ENCODE assay signal across 14 cellular contexts in the genomic region with DNA sequence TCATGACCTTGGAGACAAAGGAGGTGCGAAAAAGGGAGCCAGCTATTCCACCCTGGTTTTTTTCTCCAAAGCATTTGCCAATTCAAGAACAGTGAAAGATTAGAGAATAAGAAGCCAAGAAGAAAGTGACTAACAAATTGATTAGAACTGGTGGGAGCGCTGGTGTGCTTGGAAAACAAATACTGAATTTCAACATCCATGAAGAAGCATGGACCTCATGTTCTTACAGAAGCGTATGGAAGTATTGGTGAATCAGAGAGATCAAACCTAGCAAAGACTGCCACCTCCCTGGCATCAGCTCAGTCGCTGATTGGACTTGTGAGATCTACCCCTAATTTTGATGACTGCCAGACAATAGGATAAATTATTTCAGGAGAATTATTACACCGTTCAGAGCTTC.
DNase-seq lines count a peak whose midpoint lies in the region; ATAC-seq, FAIRE-seq and TF ChIP-seq lines count a peak whose summit lies in the region.
"Had no signal": no experiment of that assay in that cellular context is flagged by ENCODE, and none has a peak within 500 bp of the region (broad histone marks: within the 10 kb centered on the region; RNA-seq: fewer than 3 reads in every experiment).

No MANE protein-coding gene starts in this region.

- TF ChIP-seq POLR2A in H54 (IDR thresholded peaks at IDR 0.05; ENCODE audit: low read depth, low read length): no peak
- TF ChIP-seq POLR2A in adrenal gland (IDR thresholded peaks at IDR 0.05): no peak

- TF ChIP-seq CTCF in adrenal gland (IDR thresholded peaks at IDR 0.05): no peak

- WGBS in aorta, 2 donors: 93 to 94% methylated on average over 5 of the region's 5 CpGs
- 86 to 92% (median 89%) methylated on average over 5 of the region's 5 CpGs for WGBS in adrenal gland, 4 donors

- peaks cover 7% of the 10 kb centered on the region for H3K79me2 ChIP-seq in ACC112 (ENCODE audit: control insufficient read depth, insufficient read depth, low read length, unreplicated experiment)

- H3K4me3 ChIP-seq in ACC112 (ENCODE audit: low read depth, low read length) (no peak overlapping the region), aorta (ENCODE audit: low read length in 2 of 2) (no peak overlapping the region), adrenal gland (no peak overlapping the region)
- H3K4me3 ChIP-seq: BLaER1, GM12878, HAP-1 had no signal

- intact Hi-C loops in aorta (cut with DNase I) (no loop called here), adrenal gland (cut with DNase I) (no loop called here)

- H2AFZ ChIP-seq in ACC112 (ENCODE audit: low read length, unreplicated experiment): no peak overlapping the region

- H3K27ac ChIP-seq in ACC112 (ENCODE audit: low read depth, low read length) (peak overlapping the region; percentile 92), aorta (ENCODE audit: low read depth in 1 of 2, low read length in 2 of 2) (no peak overlapping the region), adrenal gland (no peak overlapping the region)
- H3K27ac ChIP-seq: BLaER1 had no signal

- FAIRE-seq in H54 (lab: Jason Lieb, UNC): peak; percentile 86
- FAIRE-seq: GM12878, H1 had no signal

- no peak for DNase-seq in H54 (ENCODE audit: insufficient read length, low spot score)
- no peak for DNase-seq in left lobe of liver (ENCODE audit: low spot score)
- no peak for DNase-seq in aorta
- DNase-seq in iPS-NIHi7 (ENCODE audit: extremely low spot score): no peak
- no peak for DNase-seq in adrenal gland
- DNase-seq in Kasumi-1 (lab: John Stamatoyannopoulos, UW): no peak
- DNase-seq: CD4-positive, alpha-beta memory T cell; DMS79 treated with DMSO at 0.1 percent for 48 hours; EL had no signal

- H3K4me1 ChIP-seq in ACC112 (ENCODE audit: control insufficient read depth, insufficient read depth, low read length, unreplicated experiment) (peaks cover 30% of the 10 kb centered on the region), aorta (ENCODE audit: control insufficient read depth in 1 of 2, insufficient read depth in 2 of 2, low read length in 2 of 2) (peaks cover 0 to 3% of the 10 kb centered on the region in 2 donors), adrenal gland (replicated peaks in 1 of 2) (no peaks in the 10 kb centered on the region)
- H3K4me1 ChIP-seq: BLaER1, HAP-1 had no signal

- ATAC-seq in left lobe of liver (peak; percentile 43), aorta (ENCODE audit: low FRiP score) (peak; percentile 50)
- ATAC-seq: GM12878 had no signal

- H3K9me3 ChIP-seq in aorta (ENCODE audit: control insufficient read depth, low read length) (no peaks in the 10 kb centered on the region), adrenal gland (replicated peaks in 1 of 3) (no peaks in the 10 kb centered on the region)
- H3K9me3 ChIP-seq: BLaER1, HAP-1 had no signal

- H3K27me3 ChIP-seq in ACC112 (ENCODE audit: insufficient read depth, low read length) (no peaks in the 10 kb centered on the region), aorta (ENCODE audit: control insufficient read depth in 1 of 2, insufficient read depth in 2 of 2, low read length in 1 of 2) (no peaks in the 10 kb centered on the region), adrenal gland (peaks cover 9% of the 10 kb centered on the region)
- H3K27me3 ChIP-seq: BLaER1 had no signal

- 0 out of 2 replicates have a peak, but pooled peaks cover 7% of the 10 kb centered on the region for H3K36me3 ChIP-seq in ACC112 (ENCODE audit: insufficient read depth, low read length)
- H3K36me3 ChIP-seq in aorta (ENCODE audit: control insufficient read depth in 1 of 2, insufficient read depth in 2 of 2, low read length in 1 of 2): no peaks in the 10 kb centered on the region
- H3K36me3 ChIP-seq in adrenal gland (replicated peaks in 1 of 2): no peaks in the 10 kb centered on the region
- H3K36me3 ChIP-seq: BLaER1, HAP-1 had no signal
